In the genomic region with DNA sequence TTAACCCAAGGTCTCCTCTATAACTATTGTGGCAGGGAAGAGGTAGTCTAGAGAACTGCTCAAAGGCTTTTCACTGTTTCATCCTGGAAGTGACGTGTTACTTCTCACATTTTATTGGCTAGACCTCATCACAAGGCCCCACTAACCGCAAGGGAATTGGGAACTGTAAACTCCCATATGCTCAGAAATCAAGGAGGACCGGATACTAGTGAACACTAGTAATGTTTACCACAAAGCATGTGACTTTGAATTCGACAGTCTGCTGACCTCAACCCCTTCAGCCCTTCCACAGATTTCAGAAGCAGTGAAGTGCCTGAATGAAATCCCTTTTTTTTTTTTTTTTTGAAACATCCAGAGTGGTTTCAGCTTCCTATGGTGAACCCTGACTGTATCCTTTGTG, we compare ENCODE assay signal across 2 cellular contexts.
A peak's percentile ranks its signal among the peaks of the same experiment; 100 is the strongest.
TF ChIP-seq lines count a peak whose summit lies in the region.

No MANE protein-coding gene starts in this region.

TF ChIP-seq in K562, 482 proteins besides CTCF, POLR2A, EP300 and RAD21 (continues in another document):
- TF ChIP-seq, protein P1, sequence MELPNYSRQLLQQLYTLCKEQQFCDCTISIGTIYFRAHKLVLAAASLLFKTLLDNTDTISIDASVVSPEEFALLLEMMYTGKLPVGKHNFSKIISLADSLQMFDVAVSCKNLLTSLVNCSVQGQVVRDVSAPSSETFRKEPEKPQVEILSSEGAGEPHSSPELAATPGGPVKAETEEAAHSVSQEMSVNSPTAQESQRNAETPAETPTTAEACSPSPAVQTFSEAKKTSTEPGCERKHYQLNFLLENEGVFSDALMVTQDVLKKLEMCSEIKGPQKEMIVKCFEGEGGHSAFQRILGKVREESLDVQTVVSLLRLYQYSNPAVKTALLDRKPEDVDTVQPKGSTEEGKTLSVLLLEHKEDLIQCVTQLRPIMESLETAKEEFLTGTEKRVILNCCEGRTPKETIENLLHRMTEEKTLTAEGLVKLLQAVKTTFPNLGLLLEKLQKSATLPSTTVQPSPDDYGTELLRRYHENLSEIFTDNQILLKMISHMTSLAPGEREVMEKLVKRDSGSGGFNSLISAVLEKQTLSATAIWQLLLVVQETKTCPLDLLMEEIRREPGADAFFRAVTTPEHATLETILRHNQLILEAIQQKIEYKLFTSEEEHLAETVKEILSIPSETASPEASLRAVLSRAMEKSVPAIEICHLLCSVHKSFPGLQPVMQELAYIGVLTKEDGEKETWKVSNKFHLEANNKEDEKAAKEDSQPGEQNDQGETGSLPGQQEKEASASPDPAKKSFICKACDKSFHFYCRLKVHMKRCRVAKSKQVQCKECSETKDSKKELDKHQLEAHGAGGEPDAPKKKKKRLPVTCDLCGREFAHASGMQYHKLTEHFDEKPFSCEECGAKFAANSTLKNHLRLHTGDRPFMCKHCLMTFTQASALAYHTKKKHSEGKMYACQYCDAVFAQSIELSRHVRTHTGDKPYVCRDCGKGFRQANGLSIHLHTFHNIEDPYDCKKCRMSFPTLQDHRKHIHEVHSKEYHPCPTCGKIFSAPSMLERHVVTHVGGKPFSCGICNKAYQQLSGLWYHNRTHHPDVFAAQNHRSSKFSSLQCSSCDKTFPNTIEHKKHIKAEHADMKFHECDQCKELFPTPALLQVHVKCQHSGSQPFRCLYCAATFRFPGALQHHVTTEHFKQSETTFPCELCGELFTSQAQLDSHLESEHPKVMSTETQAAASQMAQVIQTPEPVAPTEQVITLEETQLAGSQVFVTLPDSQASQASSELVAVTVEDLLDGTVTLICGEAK (IDR thresholded peaks at IDR 0.05), result 0 out of 2 replicates have a peak, but pooled peaks have one; percentile 29
- TF ChIP-seq, protein P1 (CRISPR knock-in tag; IDR thresholded peaks at IDR 0.05), result no peak
- TF ChIP-seq L3MBTL2 (IDR thresholded peaks at IDR 0.05) (peak; percentile 56), ZNF696 (CRISPR knock-in tag; conservative IDR thresholded peaks at IDR 0.05) (no peak), GTF2A2 (tag; IDR thresholded peaks at IDR 0.05) (no peak), BCOR (IDR thresholded peaks at IDR 0.05) (no peak), GATAD2A (IDR thresholded peaks at IDR 0.05) (no peak), MED1 (CRISPR knock-in tag; IDR thresholded peaks at IDR 0.05; ENCODE audit: borderline replicate concordance) (no peak)

TF ChIP-seq in WTC11, 78 proteins besides CTCF, POLR2A, EP300 and RAD21 (continued from another document):
- TF ChIP-seq, protein P2, sequence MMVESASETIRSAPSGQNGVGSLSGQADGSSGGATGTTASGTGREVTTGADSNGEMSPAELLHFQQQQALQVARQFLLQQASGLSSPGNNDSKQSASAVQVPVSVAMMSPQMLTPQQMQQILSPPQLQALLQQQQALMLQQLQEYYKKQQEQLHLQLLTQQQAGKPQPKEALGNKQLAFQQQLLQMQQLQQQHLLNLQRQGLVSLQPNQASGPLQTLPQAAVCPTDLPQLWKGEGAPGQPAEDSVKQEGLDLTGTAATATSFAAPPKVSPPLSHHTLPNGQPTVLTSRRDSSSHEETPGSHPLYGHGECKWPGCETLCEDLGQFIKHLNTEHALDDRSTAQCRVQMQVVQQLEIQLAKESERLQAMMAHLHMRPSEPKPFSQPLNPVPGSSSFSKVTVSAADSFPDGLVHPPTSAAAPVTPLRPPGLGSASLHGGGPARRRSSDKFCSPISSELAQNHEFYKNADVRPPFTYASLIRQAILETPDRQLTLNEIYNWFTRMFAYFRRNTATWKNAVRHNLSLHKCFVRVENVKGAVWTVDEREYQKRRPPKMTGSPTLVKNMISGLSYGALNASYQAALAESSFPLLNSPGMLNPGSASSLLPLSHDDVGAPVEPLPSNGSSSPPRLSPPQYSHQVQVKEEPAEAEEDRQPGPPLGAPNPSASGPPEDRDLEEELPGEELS (CRISPR knock-in tag; IDR thresholded peaks at IDR 0.05), result no peak
- TF ChIP-seq KAT7 (CRISPR knock-in tag; IDR thresholded peaks at IDR 0.05; ENCODE audit: borderline replicate concordance), result no peak
- TF ChIP-seq, protein P3, sequence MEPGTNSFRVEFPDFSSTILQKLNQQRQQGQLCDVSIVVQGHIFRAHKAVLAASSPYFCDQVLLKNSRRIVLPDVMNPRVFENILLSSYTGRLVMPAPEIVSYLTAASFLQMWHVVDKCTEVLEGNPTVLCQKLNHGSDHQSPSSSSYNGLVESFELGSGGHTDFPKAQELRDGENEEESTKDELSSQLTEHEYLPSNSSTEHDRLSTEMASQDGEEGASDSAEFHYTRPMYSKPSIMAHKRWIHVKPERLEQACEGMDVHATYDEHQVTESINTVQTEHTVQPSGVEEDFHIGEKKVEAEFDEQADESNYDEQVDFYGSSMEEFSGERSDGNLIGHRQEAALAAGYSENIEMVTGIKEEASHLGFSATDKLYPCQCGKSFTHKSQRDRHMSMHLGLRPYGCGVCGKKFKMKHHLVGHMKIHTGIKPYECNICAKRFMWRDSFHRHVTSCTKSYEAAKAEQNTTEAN (CRISPR knock-in tag; IDR thresholded peaks at IDR 0.05), result no peak
- TF ChIP-seq, protein P4, sequence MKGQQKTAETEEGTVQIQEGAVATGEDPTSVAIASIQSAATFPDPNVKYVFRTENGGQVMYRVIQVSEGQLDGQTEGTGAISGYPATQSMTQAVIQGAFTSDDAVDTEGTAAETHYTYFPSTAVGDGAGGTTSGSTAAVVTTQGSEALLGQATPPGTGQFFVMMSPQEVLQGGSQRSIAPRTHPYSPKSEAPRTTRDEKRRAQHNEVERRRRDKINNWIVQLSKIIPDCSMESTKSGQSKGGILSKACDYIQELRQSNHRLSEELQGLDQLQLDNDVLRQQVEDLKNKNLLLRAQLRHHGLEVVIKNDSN (CRISPR knock-in tag; IDR thresholded peaks at IDR 0.05), result no peak
- TF ChIP-seq, protein P5, sequence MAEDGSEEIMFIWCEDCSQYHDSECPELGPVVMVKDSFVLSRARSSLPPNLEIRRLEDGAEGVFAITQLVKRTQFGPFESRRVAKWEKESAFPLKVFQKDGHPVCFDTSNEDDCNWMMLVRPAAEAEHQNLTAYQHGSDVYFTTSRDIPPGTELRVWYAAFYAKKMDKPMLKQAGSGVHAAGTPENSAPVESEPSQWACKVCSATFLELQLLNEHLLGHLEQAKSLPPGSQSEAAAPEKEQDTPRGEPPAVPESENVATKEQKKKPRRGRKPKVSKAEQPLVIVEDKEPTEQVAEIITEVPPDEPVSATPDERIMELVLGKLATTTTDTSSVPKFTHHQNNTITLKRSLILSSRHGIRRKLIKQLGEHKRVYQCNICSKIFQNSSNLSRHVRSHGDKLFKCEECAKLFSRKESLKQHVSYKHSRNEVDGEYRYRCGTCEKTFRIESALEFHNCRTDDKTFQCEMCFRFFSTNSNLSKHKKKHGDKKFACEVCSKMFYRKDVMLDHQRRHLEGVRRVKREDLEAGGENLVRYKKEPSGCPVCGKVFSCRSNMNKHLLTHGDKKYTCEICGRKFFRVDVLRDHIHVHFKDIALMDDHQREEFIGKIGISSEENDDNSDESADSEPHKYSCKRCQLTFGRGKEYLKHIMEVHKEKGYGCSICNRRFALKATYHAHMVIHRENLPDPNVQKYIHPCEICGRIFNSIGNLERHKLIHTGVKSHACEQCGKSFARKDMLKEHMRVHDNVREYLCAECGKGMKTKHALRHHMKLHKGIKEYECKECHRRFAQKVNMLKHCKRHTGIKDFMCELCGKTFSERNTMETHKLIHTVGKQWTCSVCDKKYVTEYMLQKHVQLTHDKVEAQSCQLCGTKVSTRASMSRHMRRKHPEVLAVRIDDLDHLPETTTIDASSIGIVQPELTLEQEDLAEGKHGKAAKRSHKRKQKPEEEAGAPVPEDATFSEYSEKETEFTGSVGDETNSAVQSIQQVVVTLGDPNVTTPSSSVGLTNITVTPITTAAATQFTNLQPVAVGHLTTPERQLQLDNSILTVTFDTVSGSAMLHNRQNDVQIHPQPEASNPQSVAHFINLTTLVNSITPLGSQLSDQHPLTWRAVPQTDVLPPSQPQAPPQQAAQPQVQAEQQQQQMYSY (CRISPR knock-in tag; IDR thresholded peaks at IDR 0.05), result no peak
- TF ChIP-seq, protein P6, sequence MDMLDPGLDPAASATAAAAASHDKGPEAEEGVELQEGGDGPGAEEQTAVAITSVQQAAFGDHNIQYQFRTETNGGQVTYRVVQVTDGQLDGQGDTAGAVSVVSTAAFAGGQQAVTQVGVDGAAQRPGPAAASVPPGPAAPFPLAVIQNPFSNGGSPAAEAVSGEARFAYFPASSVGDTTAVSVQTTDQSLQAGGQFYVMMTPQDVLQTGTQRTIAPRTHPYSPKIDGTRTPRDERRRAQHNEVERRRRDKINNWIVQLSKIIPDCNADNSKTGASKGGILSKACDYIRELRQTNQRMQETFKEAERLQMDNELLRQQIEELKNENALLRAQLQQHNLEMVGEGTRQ (CRISPR knock-in tag; IDR thresholded peaks at IDR 0.05), result no peak
- no peak for TF ChIP-seq SMAD3 (CRISPR knock-in tag; IDR thresholded peaks at IDR 0.05; ENCODE audit: borderline replicate concordance)
- no peak for TF ChIP-seq PRRX2 (CRISPR knock-in tag; IDR thresholded peaks at IDR 0.05)
- TF ChIP-seq ZNF232 (CRISPR knock-in tag; IDR thresholded peaks at IDR 0.05), result no peak
- TF ChIP-seq CBFB (CRISPR knock-in tag; IDR thresholded peaks at IDR 0.05; ENCODE audit: low read depth), result no peak
- TF ChIP-seq, protein P7, sequence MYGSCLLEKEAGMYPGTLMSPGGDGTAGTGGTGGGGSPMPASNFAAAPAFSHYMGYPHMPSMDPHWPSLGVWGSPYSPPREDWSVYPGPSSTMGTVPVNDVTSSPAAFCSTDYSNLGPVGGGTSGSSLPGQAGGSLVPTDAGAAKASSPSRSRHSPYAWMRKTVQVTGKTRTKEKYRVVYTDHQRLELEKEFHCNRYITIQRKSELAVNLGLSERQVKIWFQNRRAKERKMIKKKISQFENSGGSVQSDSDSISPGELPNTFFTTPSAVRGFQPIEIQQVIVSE (CRISPR knock-in tag; IDR thresholded peaks at IDR 0.05; ENCODE audit: borderline replicate concordance), result no peak
- TF ChIP-seq, protein P8, sequence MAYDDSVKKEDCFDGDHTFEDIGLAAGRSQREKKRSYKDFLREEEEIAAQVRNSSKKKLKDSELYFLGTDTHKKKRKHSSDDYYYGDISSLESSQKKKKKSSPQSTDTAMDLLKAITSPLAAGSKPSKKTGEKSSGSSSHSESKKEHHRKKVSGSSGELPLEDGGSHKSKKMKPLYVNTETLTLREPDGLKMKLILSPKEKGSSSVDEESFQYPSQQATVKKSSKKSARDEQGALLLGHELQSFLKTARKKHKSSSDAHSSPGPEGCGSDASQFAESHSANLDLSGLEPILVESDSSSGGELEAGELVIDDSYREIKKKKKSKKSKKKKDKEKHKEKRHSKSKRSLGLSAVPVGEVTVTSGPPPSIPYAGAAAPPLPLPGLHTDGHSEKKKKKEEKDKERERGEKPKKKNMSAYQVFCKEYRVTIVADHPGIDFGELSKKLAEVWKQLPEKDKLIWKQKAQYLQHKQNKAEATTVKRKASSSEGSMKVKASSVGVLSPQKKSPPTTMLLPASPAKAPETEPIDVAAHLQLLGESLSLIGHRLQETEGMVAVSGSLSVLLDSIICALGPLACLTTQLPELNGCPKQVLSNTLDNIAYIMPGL (CRISPR knock-in tag; IDR thresholded peaks at IDR 0.05), result no peak
